8 cellular contexts compared by ENCODE assay signal in the genomic region with DNA sequence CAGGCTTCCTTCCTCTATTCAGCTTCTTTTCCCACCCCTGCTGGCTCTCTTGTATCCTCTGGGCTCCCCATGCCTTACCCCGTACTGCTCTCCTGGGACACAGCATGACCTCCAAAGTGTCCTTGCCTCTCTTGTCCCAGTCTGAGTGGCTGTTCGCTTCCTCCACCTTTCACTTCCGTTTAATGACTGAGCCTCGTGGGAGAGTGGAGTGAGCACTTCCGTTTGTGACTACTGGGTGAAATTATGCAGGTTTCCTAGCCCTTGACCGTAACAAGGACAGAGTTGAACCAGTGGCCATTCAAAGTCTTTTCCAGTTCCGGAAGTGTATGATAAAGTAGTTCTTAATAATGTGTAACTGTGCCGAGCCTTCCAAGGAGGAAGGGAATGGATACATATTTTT.
DNase-seq lines count a peak whose midpoint lies in the region; ATAC-seq and TF ChIP-seq lines count a peak whose summit lies in the region.

No MANE protein-coding gene starts in this region.

- H3K4me1 ChIP-seq in neural progenitor cell (peaks cover 68% of the 10 kb centered on the region), MM.1S (ENCODE audit: low read length) (peaks cover 24% of the 10 kb centered on the region)

- H3K4me1 Mint-ChIP-seq in activated naive CD8-positive, alpha-beta T cell treated with anti-CD3 and anti-CD28 coated beads, Interleukin-2, amount 10 ng/mL, durations not matched to agents 7 days and 5 days = peaks cover 21% of the 10 kb centered on the region
- peaks cover 46% of the 10 kb centered on the region for H3K4me1 Mint-ChIP-seq in neural progenitor cell

- H4K20me1 ChIP-seq in neural progenitor cell (ENCODE audit: low read depth) = peaks cover 98% of the 10 kb centered on the region
- no peaks in the 10 kb centered on the region for H4K20me1 ChIP-seq in MM.1S (ENCODE audit: insufficient read depth, low read length)

- peaks cover 7% of the 10 kb centered on the region for H3F3A ChIP-seq in neural progenitor cell (ENCODE audit: low read depth)
- peaks cover 15% of the 10 kb centered on the region for H3F3A ChIP-seq in MM.1S (ENCODE audit: insufficient read depth, low read length)

- H3K9ac ChIP-seq in neural progenitor cell (no peak overlapping the region), MM.1S (ENCODE audit: low read length) (no peak overlapping the region)

- no peaks in the 10 kb centered on the region for H3K9me3 ChIP-seq in neural progenitor cell (ENCODE audit: low read depth)
- no peaks in the 10 kb centered on the region for H3K9me3 ChIP-seq in MM.1S (replicated peaks; ENCODE audit: insufficient read depth, low read length)

- POLR2A ChIA-PET in activated naive CD8-positive, alpha-beta T cell treated with anti-CD3 and anti-CD28 coated beads, Interleukin-2, amount 10 ng/mL, durations not matched to agents 7 days and 5 days (lab: Charles Lee) = interaction anchor here (1.4 kb wide), 1 partner anchor 11 kb away, joined by 4 read pairs; no protein-coding TSS in a partner anchor

- H3K79me2 ChIP-seq in neural progenitor cell (ENCODE audit: low read depth) = peaks cover 100% of the 10 kb centered on the region
- peaks cover 89% of the 10 kb centered on the region for H3K79me2 ChIP-seq in MM.1S (ENCODE audit: low read length)

- no peak for DNase-seq in activated naive CD8-positive, alpha-beta T cell treated with anti-CD3 and anti-CD28 coated beads, Interleukin-2, amount 10 ng/mL, durations not matched to agents 7 days and 5 days
- no peak for DNase-seq in neural progenitor cell (ENCODE audit: low spot score)
- DNase-seq in inferior parietal cortex (ENCODE audit: extremely low spot score) = no peak
- DNase-seq in activated CD8-positive, alpha-beta memory T cell treated with anti-CD3 and anti-CD28 coated beads, Interleukin-2, amount 50 U/mL, for 4 hours = no peak
- no peak for DNase-seq in MM.1S

- no peak overlapping the region for H3K4me3 ChIP-seq in neural progenitor cell
- no peak overlapping the region for H3K4me3 ChIP-seq in MM.1S (ENCODE audit: low read length)

- no peaks in the 10 kb centered on the region for H3K9me2 ChIP-seq in MM.1S (replicated peaks; ENCODE audit: insufficient read depth, low read length)

- H3K27ac ChIP-seq in neural progenitor cell = peak overlapping the region; percentile 49
- no peak overlapping the region for H3K27ac ChIP-seq in MM.1S (ENCODE audit: low read length)

- no peak overlapping the region for H2AFZ ChIP-seq in neural progenitor cell (replicated peaks)
- H2AFZ ChIP-seq in MM.1S (ENCODE audit: low read length) = no peak overlapping the region

- H3K9me3 Mint-ChIP-seq in activated naive CD8-positive, alpha-beta T cell treated with anti-CD3 and anti-CD28 coated beads, Interleukin-2, amount 10 ng/mL, durations not matched to agents 7 days and 5 days = peaks cover 1% of the 10 kb centered on the region
- no peaks in the 10 kb centered on the region for H3K9me3 Mint-ChIP-seq in neural progenitor cell

- no peak for TF ChIP-seq CTCF in neural progenitor cell (IDR thresholded peaks at IDR 0.05)
- TF ChIP-seq CTCF in MM.1S (IDR thresholded peaks at IDR 0.05; ENCODE audit: low read length) = no peak

- peaks cover 3% of the 10 kb centered on the region for H3K36me3 Mint-ChIP-seq in activated naive CD8-positive, alpha-beta T cell treated with anti-CD3 and anti-CD28 coated beads, Interleukin-2, amount 10 ng/mL, durations not matched to agents 7 days and 5 days
- H3K36me3 Mint-ChIP-seq in neural progenitor cell = peaks cover 10% of the 10 kb centered on the region

- H3K4me3 Mint-ChIP-seq in activated naive CD8-positive, alpha-beta T cell treated with anti-CD3 and anti-CD28 coated beads, Interleukin-2, amount 10 ng/mL, durations not matched to agents 7 days and 5 days = no peak overlapping the region
- no peak overlapping the region for H3K4me3 Mint-ChIP-seq in neural progenitor cell

- no peaks in the 10 kb centered on the region for H3K27me3 ChIP-seq in neural progenitor cell
- no peaks in the 10 kb centered on the region for H3K27me3 ChIP-seq in MM.1S (replicated peaks; ENCODE audit: insufficient read depth, low read length)

- H3K36me3 ChIP-seq in neural progenitor cell = no peaks in the 10 kb centered on the region
- H3K36me3 ChIP-seq in MM.1S (replicated peaks; ENCODE audit: insufficient read depth, low read length) = no peaks in the 10 kb centered on the region

- peak overlapping the region; percentile 67 for H3K27ac Mint-ChIP-seq in activated naive CD8-positive, alpha-beta T cell treated with anti-CD3 and anti-CD28 coated beads, Interleukin-2, amount 10 ng/mL, durations not matched to agents 7 days and 5 days
- peak overlapping the region; percentile 31 for H3K27ac Mint-ChIP-seq in neural progenitor cell

- ATAC-seq in GM19351 (IDR thresholded peaks at IDR 0.05; ENCODE audit: unreplicated experiment) (peak; percentile 92), HG03095 (IDR thresholded peaks at IDR 0.05; ENCODE audit: unreplicated experiment) (peak; percentile 69), GM21737 (IDR thresholded peaks at IDR 0.05; ENCODE audit: unreplicated experiment) (no peak)
- no peak for ATAC-seq in activated naive CD8-positive, alpha-beta T cell treated with anti-CD3 and anti-CD28 coated beads, Interleukin-2, amount 10 ng/mL, durations not matched to agents 7 days and 5 days (ENCODE audit: low read depth)

- no peaks in the 10 kb centered on the region for H3K27me3 Mint-ChIP-seq in activated naive CD8-positive, alpha-beta T cell treated with anti-CD3 and anti-CD28 coated beads, Interleukin-2, amount 10 ng/mL, durations not matched to agents 7 days and 5 days
- H3K27me3 Mint-ChIP-seq in neural progenitor cell (ENCODE audit: insufficient read depth, low read depth) = no peaks in the 10 kb centered on the region

- no peak overlapping the region for H3K4me2 ChIP-seq in neural progenitor cell
- no peak overlapping the region for H3K4me2 ChIP-seq in MM.1S (ENCODE audit: low read depth, low read length)

Comparison
In these comparisons a context has a peak if more than half of its experiments do, and no peak if none do; other contexts are left out.
1. ATAC-seq: peak in GM19351 (single experiment) and HG03095 (single experiment); none in activated naive CD8-positive, alpha-beta T cell treated with anti-CD3 and anti-CD28 coated beads, Interleukin-2, amount 10 ng/mL, durations not matched to agents 7 days and 5 days (single experiment) and GM21737 (single experiment).